ENCODE assay signal across 18 cellular contexts in genomic region chr3:123372789-123373534, GRCh38.
DNase-seq lines count a peak whose midpoint lies in the region; ATAC-seq and TF ChIP-seq lines count a peak whose summit lies in the region.
"Had no signal": no experiment of that assay in that cellular context is flagged by ENCODE, and none has a peak within 500 bp of the region (broad histone marks: within the 10 kb centered on the region; RNA-seq: fewer than 3 reads in every experiment).

No MANE protein-coding gene starts in this region.

- peak; percentile 65 to 76 for DNase-seq in NCI-H446 (lab: John Stamatoyannopoulos, UW)
- peak; percentile 39 to 41 for DNase-seq in dermis microvascular lymphatic vessel endothelial cell (ENCODE audit: low read depth in 2 of 2)
- DNase-seq in right atrium auricular region (ENCODE audit: low spot score): no peak
- DNase-seq in stomach: no peak
- DNase-seq in effector CD8-positive, alpha-beta T cell (lab: John Stamatoyannopoulos, UW): no peak
- DNase-seq in SIG-M5 (lab: John Stamatoyannopoulos, UW): no peak
- DNase-seq: activated CD4-positive, CD25-positive, alpha-beta regulatory T cell treated with anti-CD3 and anti-CD28 coated beads, Interleukin-2, amount 50 U/mL, for 72 hours; activated CD8-positive, alpha-beta T cell treated with anti-CD3 and anti-CD28 coated beads, Interleukin-2, amount 10 ng/mL, durations not matched to agents 7 days and 5 days; activated gamma-delta T cell treated with Interleukin-2 at 50 U/mL for 16 hours; brain microvascular endothelial cell; CD4-positive, CD25-positive, alpha-beta regulatory T cell; MG63; NCI-H1417; SJCRH30; stimulated activated CD4-positive, alpha-beta T cell treated with anti-CD3 and anti-CD28 coated beads, Interleukin-15, amount 100 ng/mL, for 24 hours; T-cell; uterus had no signal

- TF ChIP-seq CTCF in right atrium auricular region (IDR thresholded peaks at IDR 0.05): no peak
- TF ChIP-seq CTCF in stomach (IDR thresholded peaks at IDR 0.05): no peak

- intact Hi-C loops in stomach (cut with DNase I; ENCODE audit: low total_unique reads): no loop called here

- H3K27ac ChIP-seq in right atrium auricular region (peak overlapping the region; percentile 91 to 92), stomach (peak overlapping the region in 4 of 5 donors; percentile 42 to 89 (median 56))
- H3K27ac ChIP-seq: brain microvascular endothelial cell, SJCRH30 had no signal

- H3K9me3 ChIP-seq in right atrium auricular region: no peaks in the 10 kb centered on the region
- peaks cover 0 to 9% (median 3%) of the 10 kb centered on the region in 4 donors for H3K9me3 ChIP-seq in stomach
- H3K9me3 ChIP-seq: MG63, SJCRH30, uterus had no signal

- TF ChIP-seq EP300 in stomach (IDR thresholded peaks at IDR 0.05): no peak

- 57 to 67% (median 65%) methylated on average over 9 of the region's 9 CpGs for WGBS in stomach, 5 donors

- ATAC-seq in HG03439 (IDR thresholded peaks at IDR 0.05; ENCODE audit: unreplicated experiment): no peak
- ATAC-seq: activated CD8-positive, alpha-beta T cell treated with anti-CD3 and anti-CD28 coated beads, Interleukin-2, amount 10 ng/mL, durations not matched to agents 7 days and 5 days; T-cell had no signal

- peaks cover 0 to 82% of the 10 kb centered on the region in 2 donors for H3K4me1 ChIP-seq in right atrium auricular region
- H3K4me1 ChIP-seq in stomach: peaks cover 0 to 72% (median 30%) of the 10 kb centered on the region in 4 donors
- H3K4me1 ChIP-seq: SJCRH30, uterus had no signal

- no peaks in the 10 kb centered on the region for H3K27me3 ChIP-seq in right atrium auricular region
- peaks cover 0 to 7% (median 2%) of the 10 kb centered on the region in 3 donors for H3K27me3 ChIP-seq in stomach
- H3K27me3 ChIP-seq: MG63, SJCRH30, uterus had no signal

- H3K4me3 ChIP-seq in right atrium auricular region: no peak overlapping the region
- no peak overlapping the region for H3K4me3 ChIP-seq in stomach
- H3K4me3 ChIP-seq: MG63, SJCRH30, uterus had no signal

- H3K36me3 ChIP-seq in right atrium auricular region (no peaks in the 10 kb centered on the region), stomach (no peaks in the 10 kb centered on the region)
- H3K36me3 ChIP-seq: brain microvascular endothelial cell, MG63, SJCRH30, uterus had no signal

- TF ChIP-seq POLR2A in stomach (IDR thresholded peaks at IDR 0.05): no peak

Comparison
In these comparisons a context has a peak if more than half of its experiments do, and no peak if none do; other contexts are left out.
1. DNase-seq: peak in NCI-H446 (2 of 2) and dermis microvascular lymphatic vessel endothelial cell (2 of 2); none in right atrium auricular region (single experiment), stomach (single experiment), effector CD8-positive, alpha-beta T cell (single experiment) and SIG-M5 (single experiment).